ENCODE assay signal across 9 cellular contexts in the genomic region with DNA sequence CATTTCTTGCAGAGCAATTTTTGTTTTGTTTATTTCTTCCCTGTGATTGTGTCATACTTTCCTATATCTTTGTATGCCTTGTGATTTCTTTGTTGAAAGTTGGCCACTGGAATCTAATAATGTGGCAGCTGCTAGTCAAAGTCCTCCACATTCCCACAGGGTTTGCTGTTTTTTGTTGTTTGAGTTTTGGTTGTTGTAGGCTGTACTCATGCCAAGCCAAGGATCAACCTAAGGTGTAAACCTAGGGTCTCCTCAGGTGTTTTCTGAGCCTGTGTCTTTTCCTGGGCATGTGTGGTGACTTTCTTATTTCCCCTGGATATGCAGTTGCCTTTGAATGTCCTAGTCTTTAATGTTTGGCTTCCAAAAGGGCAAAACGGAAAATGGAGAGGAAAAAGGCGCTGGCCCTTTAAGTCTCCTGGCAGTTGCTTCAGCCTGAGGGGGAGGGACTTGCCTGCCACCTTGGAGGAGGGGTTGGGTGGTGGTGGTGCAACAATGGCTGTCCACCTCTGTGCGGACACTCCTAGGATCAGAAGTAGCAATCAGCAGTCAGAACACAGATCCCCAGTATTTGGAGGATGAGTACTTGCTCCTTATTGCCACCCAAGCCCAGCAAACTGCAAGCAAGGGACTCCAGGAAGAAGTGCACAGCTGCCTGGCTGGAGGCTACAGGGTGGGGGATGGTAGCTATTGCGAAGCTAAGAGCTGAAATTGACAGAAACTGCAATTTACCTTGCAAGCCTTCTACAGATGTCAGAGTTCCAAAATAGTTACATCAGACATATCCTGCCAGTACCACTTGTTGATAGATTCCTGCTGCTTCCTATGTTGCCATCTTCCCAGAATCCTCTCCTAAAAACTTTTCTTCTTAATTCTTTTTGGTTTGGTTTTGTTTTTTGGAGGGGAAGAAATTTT. TPM values are rescaled to one million over a fixed set of nuclear protein-coding genes. Genes with fewer than 3 reads are reported as not detected.
A peak's percentile ranks its signal among the peaks of the same experiment; 100 is the strongest.
DNase-seq lines count a peak whose midpoint lies in the region; FAIRE-seq and TF ChIP-seq lines count a peak whose summit lies in the region.
"Had no signal": no experiment of that assay in that cellular context is flagged by ENCODE, and none has a peak within 500 bp of the region (broad histone marks: within the 10 kb centered on the region; RNA-seq: fewer than 3 reads in every experiment).

No MANE protein-coding gene starts in this region.

- no peaks in the 10 kb centered on the region for H3K9me2 ChIP-seq in Loucy (replicated peaks; ENCODE audit: low read depth, low read length)

- H3K36me3 ChIP-seq in Loucy (ENCODE audit: insufficient read depth, low read length) (no peaks in the 10 kb centered on the region), keratinocyte (ENCODE audit: control insufficient read depth in 2 of 2, extremely low read depth in 1 of 2, insufficient read depth in 2 of 2, low read length in 2 of 2) (no peaks in the 10 kb centered on the region)

- H3K4me3 ChIP-seq in Loucy (ENCODE audit: low read length, poor library complexity, severe bottlenecking) (peak overlapping the region; percentile 16), keratinocyte (ENCODE audit: control insufficient read depth in 2 of 3, extremely low read depth in 1 of 3, insufficient read depth in 2 of 3, low read depth in 1 of 3, low read length in 3 of 3) (peak overlapping the region in 2 of 3 experiments; percentile 18 to 47)
- H3K4me3 ChIP-seq: skin epidermis had no signal

- H3K9me3 ChIP-seq in Loucy (ENCODE audit: insufficient read depth, low read depth, low read length), result no peaks in the 10 kb centered on the region
- H3K9me3 ChIP-seq in keratinocyte (ENCODE audit: control insufficient read depth, low read depth, low read length), result no peaks in the 10 kb centered on the region

- H3K27me3 ChIP-seq in Loucy (ENCODE audit: insufficient read depth, low read length, poor library complexity, severe bottlenecking), result peaks cover 100% of the 10 kb centered on the region
- no peaks in the 10 kb centered on the region for H3K27me3 ChIP-seq in keratinocyte (ENCODE audit: control insufficient read depth, extremely low read depth, insufficient read depth, low read length)

- peak; percentile 79 for FAIRE-seq in keratinocyte (lab: Jason Lieb, UNC)

- H4K20me1 ChIP-seq in Loucy (ENCODE audit: insufficient read depth, low read length, poor library complexity, severe bottlenecking) (no peaks in the 10 kb centered on the region), keratinocyte (ENCODE audit: control insufficient read depth, extremely low read depth, insufficient read depth, low read length) (no peaks in the 10 kb centered on the region)

- H2AFZ ChIP-seq in Loucy (ENCODE audit: low read length) (peak overlapping the region; percentile 83), keratinocyte (ENCODE audit: control insufficient read depth, low read length) (peak overlapping the region; percentile 53)

- H3K79me2 ChIP-seq in Loucy (ENCODE audit: insufficient read depth, low read length) (no peaks in the 10 kb centered on the region), keratinocyte (ENCODE audit: control insufficient read depth, insufficient read depth, low read length) (no peaks in the 10 kb centered on the region)

- H3K4me2 ChIP-seq in Loucy (ENCODE audit: low read depth, low read length, poor library complexity, severe bottlenecking), result peak overlapping the region; percentile 29
- H3K4me2 ChIP-seq in keratinocyte (ENCODE audit: control insufficient read depth, extremely low read depth, insufficient read depth, low read depth, low read length), result peak overlapping the region; percentile 56

- H3K9me1 ChIP-seq in keratinocyte (ENCODE audit: control insufficient read depth, extremely low read depth, insufficient read depth, low read length), result no peaks in the 10 kb centered on the region

- peaks cover 11% of the 10 kb centered on the region for H3K4me1 ChIP-seq in Loucy (ENCODE audit: insufficient read depth, low read length, poor library complexity, severe bottlenecking)
- peaks cover 8% of the 10 kb centered on the region for H3K4me1 ChIP-seq in keratinocyte (ENCODE audit: control insufficient read depth, extremely low read depth, insufficient read depth, low read length)

- TF ChIP-seq CTCF in Loucy (conservative IDR thresholded peaks at IDR 0.05; ENCODE audit: low read length), result no peak
- TF ChIP-seq CTCF in keratinocyte (optimal IDR thresholded peaks at IDR 0.05 in 1 of 3, IDR thresholded peaks at IDR 0.05 in 1 of 3, conservative IDR thresholded peaks at IDR 0.05 in 1 of 3; ENCODE audit: extremely low read depth in 1 of 3, insufficient read depth in 2 of 3, low read length in 3 of 3), result no peak
- TF ChIP-seq CTCF in GM20000 (IDR thresholded peaks at IDR 0.05; ENCODE audit: extremely low read depth, missing control alignments), result no peak

- H3K9ac ChIP-seq in Loucy (ENCODE audit: low read depth, low read length, poor library complexity, severe bottlenecking) (no peak overlapping the region), keratinocyte (ENCODE audit: control insufficient read depth, extremely low read depth, insufficient read depth, low read length) (no peak overlapping the region)

- dilution Hi-C loops in keratinocyte (cut with MboI; ENCODE audit: extremely low pct_ligation_motif_present, low sequenced_read_pairs), result no loop called here

- H3K27ac ChIP-seq in keratinocyte (ENCODE audit: control insufficient read depth, insufficient read depth, low read length), result no peak overlapping the region
- H3K27ac ChIP-seq: skin epidermis had no signal

- DNase-seq in DMS153 treated with DMSO at 0.1 percent for 48 hours (lab: John Stamatoyannopoulos, UW; ENCODE audit: unreplicated experiment) (peak; percentile 3), UCSD-AML1 (lab: John Stamatoyannopoulos, UW; ENCODE audit: unreplicated experiment) (peak; percentile 34), keratinocyte (ENCODE audit: low read depth, low spot score) (no peak), GM20000 (ENCODE audit: low spot score) (no peak), GDM1 (lab: John Stamatoyannopoulos, UW) (no peak), NCI-H2107 treated with DMSO at 0.1 percent for 48 hours (lab: John Stamatoyannopoulos, UW; ENCODE audit: unreplicated experiment) (no peak), globus pallidus (ENCODE audit: low spot score) (no peak)

- H3F3A ChIP-seq in Loucy (ENCODE audit: low read depth), result no peaks in the 10 kb centered on the region

RNA-seq across cellular contexts. Expression of gene ZNF518A, which starts 5.6 kb away (rescaled TPM):
- polyA plus RNA-seq in keratinocyte, result 4.7 to 10.0 TPM (median 6.4 TPM) in 3 replicates
- 9.5 TPM for polyA plus RNA-seq in keratinocyte (2011; ENCODE audit: low read depth)
- polyA plus RNA-seq in keratinocyte (2011; cell fraction: cytosol; rRNA removed), result 2.3 and 4.2 TPM in 2 replicates
- 12.4 and 15.5 TPM in 2 replicates for polyA plus RNA-seq in keratinocyte (2011; cell fraction: nucleus; rRNA removed)
- 5.2 and 5.6 TPM in 2 replicates for polyA plus RNA-seq in keratinocyte (2012; ENCODE audit: low replicate concordance)
- 1.5 to 17.9 TPM (median 9.0 TPM) in 3 replicates for polyA minus RNA-seq in keratinocyte
- 8.2 TPM for polyA minus RNA-seq in keratinocyte (2011; cell fraction: cytosol; rRNA and poly(A)+ RNA removed)
- 16.7 and 34.0 TPM in 2 replicates for polyA minus RNA-seq in keratinocyte (2011; cell fraction: nucleus; rRNA and poly(A)+ RNA removed)

Comparison
In these comparisons a context has a peak if more than half of its experiments do, and no peak if none do; other contexts are left out.
1. DNase-seq: peak in DMS153 treated with DMSO at 0.1 percent for 48 hours (single experiment) and UCSD-AML1 (single experiment); none in keratinocyte (single experiment), GM20000 (single experiment), GDM1 (single experiment), NCI-H2107 treated with DMSO at 0.1 percent for 48 hours (single experiment) and globus pallidus (single experiment).